9 cellular contexts compared by ENCODE assay signal in the genomic region with DNA sequence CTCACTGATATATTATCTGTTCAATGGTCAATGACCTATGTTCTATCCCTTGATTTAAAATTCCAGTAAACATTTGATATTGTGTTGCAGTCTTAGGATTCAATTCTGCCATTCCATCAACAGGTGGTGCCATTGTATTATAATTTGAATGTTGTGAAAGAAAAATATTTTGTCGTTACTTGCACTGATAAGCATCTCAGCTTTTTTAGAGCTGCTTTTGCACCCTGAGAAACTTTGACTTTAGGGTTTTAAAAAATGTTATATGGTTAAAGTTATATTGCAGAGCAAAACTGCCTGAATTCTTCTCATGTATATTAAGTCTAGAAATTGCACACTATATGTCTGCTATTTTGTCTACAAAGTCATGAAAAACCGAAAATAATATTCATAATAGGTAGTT. TPM values are rescaled to one million over a fixed set of nuclear protein-coding genes. Genes with fewer than 3 reads are reported as not detected.
DNase-seq lines count a peak whose midpoint lies in the region; ATAC-seq and TF ChIP-seq lines count a peak whose summit lies in the region.
"Had no signal": no experiment of that assay in that cellular context is flagged by ENCODE, and none has a peak within 500 bp of the region (broad histone marks: within the 10 kb centered on the region; RNA-seq: fewer than 3 reads in every experiment).

No MANE protein-coding gene starts in this region.

- H3K36me3 ChIP-seq in endodermal cell (ENCODE audit: control insufficient read depth, insufficient read depth, low read length), result no peaks in the 10 kb centered on the region

- in situ Hi-C loops in GM13977 (cut with MboI; ENCODE audit: low pct_unique_long_range_greater_than_20kb, low sequenced_read_pairs, unreplicated experiment), result loop anchor here (25.0 kb wide), 1 partner anchor 933 kb away; the partner anchor contains the start of gene RSU1

- H3K27ac Mint-ChIP-seq in endodermal cell (no peak overlapping the region), osteocyte (ENCODE audit: unreplicated experiment) (no peak overlapping the region)
- H3K27ac Mint-ChIP-seq: stimulated activated naive CD8-positive, alpha-beta T cell treated with anti-CD3 and anti-CD28 coated beads, Interleukin-15, Interleukin-2, amounts not matched to agents 100 ng/mL and 50 ng/mL, for 24 hours had no signal

- H3K27ac ChIP-seq in endodermal cell (ENCODE audit: low read depth, low read length), result no peak overlapping the region

- H3K27me3 ChIP-seq in endodermal cell (ENCODE audit: control insufficient read depth, insufficient read depth, low read length, poor library complexity, severe bottlenecking), result no peaks in the 10 kb centered on the region

- H3K27me3 Mint-ChIP-seq in endodermal cell (ENCODE audit: insufficient read depth) (peaks cover 20% of the 10 kb centered on the region), osteocyte (ENCODE audit: unreplicated experiment) (peaks cover 67% of the 10 kb centered on the region)
- peaks cover 58% of the 10 kb centered on the region for H3K27me3 Mint-ChIP-seq in activated T-cell treated with anti-CD3 and anti-CD28 coated beads, Interleukin-2, amount 50 U/mL, for 4 hours (ENCODE audit: low read depth)

- peak; percentile 76 for TF ChIP-seq CTCF in AG10803 (conservative IDR thresholded peaks at IDR 0.05; ENCODE audit: low read length)
- TF ChIP-seq CTCF in GM13977 (IDR thresholded peaks at IDR 0.05; ENCODE audit: extremely low read depth, insufficient read depth, missing control alignments), result peak; percentile 52
- peak; percentile 92 for TF ChIP-seq CTCF in endodermal cell (conservative IDR thresholded peaks at IDR 0.05)
- peak; percentile 74 for TF ChIP-seq CTCF in osteocyte (IDR thresholded peaks at IDR 0.05)

- no peak for ATAC-seq in GM21786 (IDR thresholded peaks at IDR 0.05; ENCODE audit: unreplicated experiment)
- ATAC-seq in activated T-cell treated with anti-CD3 and anti-CD28 coated beads, Interleukin-2, amount 50 U/mL, for 4 hours, result no peak

- no peak overlapping the region for H3K4me3 Mint-ChIP-seq in endodermal cell
- no peak overlapping the region for H3K4me3 Mint-ChIP-seq in osteocyte (ENCODE audit: unreplicated experiment)
- no peak overlapping the region for H3K4me3 Mint-ChIP-seq in activated T-cell treated with anti-CD3 and anti-CD28 coated beads, Interleukin-2, amount 50 U/mL, for 4 hours
- H3K4me3 Mint-ChIP-seq: stimulated activated naive CD8-positive, alpha-beta T cell treated with anti-CD3 and anti-CD28 coated beads, Interleukin-15, Interleukin-2, amounts not matched to agents 100 ng/mL and 50 ng/mL, for 24 hours had no signal

- H3K36me3 Mint-ChIP-seq in endodermal cell (ENCODE audit: low read depth) (no peaks in the 10 kb centered on the region), osteocyte (ENCODE audit: unreplicated experiment) (no peaks in the 10 kb centered on the region)
- no peaks in the 10 kb centered on the region for H3K36me3 Mint-ChIP-seq in activated T-cell treated with anti-CD3 and anti-CD28 coated beads, Interleukin-2, amount 50 U/mL, for 4 hours (ENCODE audit: insufficient read depth)

- peak; percentile 42 for DNase-seq in AG10803 (ENCODE audit: low read depth)
- peak; percentile 37 for DNase-seq in GM13977 (ENCODE audit: low spot score)
- DNase-seq in NCI-H748 (lab: John Stamatoyannopoulos, UW; ENCODE audit: unreplicated experiment), result peak; percentile 52
- DNase-seq in endodermal cell, result no peak
- DNase-seq in osteocyte (ENCODE audit: extremely low spot score, unreplicated experiment), result no peak
- DNase-seq in activated T-cell treated with anti-CD3 and anti-CD28 coated beads, Interleukin-2, amount 50 U/mL, for 4 hours, result no peak
- no peak for DNase-seq in ureter (ENCODE audit: low spot score)

- no peaks in the 10 kb centered on the region for H3K9me3 ChIP-seq in endodermal cell (ENCODE audit: control insufficient read depth, low read length)

- H3K4me1 ChIP-seq in endodermal cell (ENCODE audit: control insufficient read depth, insufficient read depth, low read length), result peaks cover 6% of the 10 kb centered on the region

- no peak overlapping the region for H3K9ac ChIP-seq in endodermal cell (ENCODE audit: extremely low read depth, low read length, poor library complexity, severe bottlenecking)

- 0 to 28% methylated on average over 1 of the region's 2 CpGs for WGBS in endodermal cell (ENCODE audit: insufficient coverage in 1 of 2, insufficient read length in 1 of 2), 2 experiments

- peaks cover 18% of the 10 kb centered on the region for H3K4me1 Mint-ChIP-seq in endodermal cell
- peaks cover 2% of the 10 kb centered on the region for H3K4me1 Mint-ChIP-seq in osteocyte (ENCODE audit: unreplicated experiment)
- no peaks in the 10 kb centered on the region for H3K4me1 Mint-ChIP-seq in activated T-cell treated with anti-CD3 and anti-CD28 coated beads, Interleukin-2, amount 50 U/mL, for 4 hours (ENCODE audit: low read depth)

- peaks cover 16% of the 10 kb centered on the region for H3K9me3 Mint-ChIP-seq in endodermal cell
- H3K9me3 Mint-ChIP-seq in osteocyte (ENCODE audit: unreplicated experiment), result no peaks in the 10 kb centered on the region
- no peaks in the 10 kb centered on the region for H3K9me3 Mint-ChIP-seq in activated T-cell treated with anti-CD3 and anti-CD28 coated beads, Interleukin-2, amount 50 U/mL, for 4 hours
- H3K9me3 Mint-ChIP-seq: stimulated activated naive CD8-positive, alpha-beta T cell treated with anti-CD3 and anti-CD28 coated beads, Interleukin-15, Interleukin-2, amounts not matched to agents 100 ng/mL and 50 ng/mL, for 24 hours had no signal

- H3K4me3 ChIP-seq in AG10803 (ENCODE audit: low read length), result no peak overlapping the region
- no peak overlapping the region for H3K4me3 ChIP-seq in endodermal cell (ENCODE audit: low read length)

RNA-seq across cellular contexts. Expression of gene MINDY3, which starts 18.8 kb away (rescaled TPM):
- total RNA-seq in endodermal cell, result 10 to 100 TPM; 19.0 to 20.6 TPM
- polyA plus RNA-seq in endodermal cell (2013, experiment 1 of 2), result 23.1 TPM
- 21.7 TPM for polyA plus RNA-seq in endodermal cell (2013, experiment 2 of 2)
- 27.3 and 28.5 TPM in 2 replicates for total RNA-seq in osteocyte
- total RNA-seq in activated T-cell treated with anti-CD3 and anti-CD28 coated beads, Interleukin-2, amount 50 U/mL, for 4 hours, result 10 to 100 TPM; 17.5 to 18.0 (median 17.6) TPM
- total RNA-seq in ureter, result 43.2 TPM

Comparison
In these comparisons a context has a peak if more than half of its experiments do, and no peak if none do; other contexts are left out.
1. DNase-seq: peak in AG10803 (single experiment), GM13977 (single experiment) and NCI-H748 (single experiment); none in endodermal cell (single experiment), osteocyte (single experiment), activated T-cell treated with anti-CD3 and anti-CD28 coated beads, Interleukin-2, amount 50 U/mL, for 4 hours (single experiment) and ureter (single experiment).
2. Peak in every context shown above with its lines, with median percentiles within 50 percentile points of each other: CTCF ChIP-seq.